13 cellular contexts compared by ENCODE assay signal in genomic region chr14:29810657-29811056, GRCh38.
DNase-seq lines count a peak whose midpoint lies in the region; ATAC-seq and TF ChIP-seq lines count a peak whose summit lies in the region.
"Had no signal": no experiment of that assay in that cellular context is flagged by ENCODE, and none has a peak within 500 bp of the region (broad histone marks: within the 10 kb centered on the region; RNA-seq: fewer than 3 reads in every experiment).

No MANE protein-coding gene starts in this region.

- no peaks in the 10 kb centered on the region for H3K9me3 Mint-ChIP-seq in MCF 10A (ENCODE audit: unreplicated experiment)

- ATAC-seq in upper lobe of right lung = peak; percentile 36
- ATAC-seq in SK-N-SH treated with all-trans-retinoic acid at 6 μM for 48 hours = no peak
- ATAC-seq in HG03039 (IDR thresholded peaks at IDR 0.05; ENCODE audit: unreplicated experiment) = no peak
- ATAC-seq in HG03135 (IDR thresholded peaks at IDR 0.05; ENCODE audit: unreplicated experiment) = no peak
- ATAC-seq: stimulated activated effector memory CD8-positive, alpha-beta T cell treated with anti-CD3 and anti-CD28 coated beads, Interleukin-12 subunit alpha, Interleukin-12 subunit beta, amount 100 ng/mL, for 72 hours had no signal

- no peaks in the 10 kb centered on the region for H3K36me3 ChIP-seq in breast epithelium
- H3K36me3 ChIP-seq in upper lobe of right lung = no peaks in the 10 kb centered on the region

- TF ChIP-seq POLR2A in breast epithelium (IDR thresholded peaks at IDR 0.05) = no peak

- H3K27ac ChIP-seq in breast epithelium = no peak overlapping the region
- no peak overlapping the region for H3K27ac ChIP-seq in upper lobe of right lung
- H3K27ac ChIP-seq: epithelial cell of prostate had no signal

- H3K27me3 ChIP-seq in breast epithelium (no peaks in the 10 kb centered on the region), upper lobe of right lung (no peaks in the 10 kb centered on the region)

- H3K4me3 ChIP-seq in breast epithelium (no peak overlapping the region), upper lobe of right lung (no peak overlapping the region)

- no peaks in the 10 kb centered on the region for H3K27me3 Mint-ChIP-seq in MCF 10A (ENCODE audit: insufficient read depth, unreplicated experiment)

- H3K4me1 Mint-ChIP-seq in MCF 10A (ENCODE audit: insufficient read depth, unreplicated experiment) = peaks cover 18% of the 10 kb centered on the region
- H3K4me1 Mint-ChIP-seq: stimulated activated effector memory CD8-positive, alpha-beta T cell treated with anti-CD3 and anti-CD28 coated beads, Interleukin-12 subunit alpha, Interleukin-12 subunit beta, amount 100 ng/mL, for 72 hours had no signal

- CTCF ChIA-PET in MCF 10A (lab: Yijun Ruan, JAX) = interaction anchor here (0.7 to 0.8 kb wide), 2 partner anchors 13 to 268 kb away, joined by 3 to 4 read pairs; no protein-coding TSS in a partner anchor

- no peak overlapping the region for H3K4me3 Mint-ChIP-seq in MCF 10A (ENCODE audit: unreplicated experiment)
- H3K4me3 Mint-ChIP-seq: mesothelial cell of epicardium; stimulated activated effector memory CD8-positive, alpha-beta T cell treated with anti-CD3 and anti-CD28 coated beads, Interleukin-12 subunit alpha, Interleukin-12 subunit beta, amount 100 ng/mL, for 72 hours had no signal

- POLR2A ChIA-PET in MCF 10A (lab: Yijun Ruan, JAX) = interaction anchor here (0.6 kb wide), 1 partner anchor 46 kb away, joined by 3 read pairs; no protein-coding TSS in a partner anchor

- peaks cover 0 to 4% of the 10 kb centered on the region in 2 donors for H3K4me1 ChIP-seq in breast epithelium
- peaks cover 13% of the 10 kb centered on the region for H3K4me1 ChIP-seq in upper lobe of right lung

- TF ChIP-seq CTCF in MCF 10A (IDR thresholded peaks at IDR 0.05; ENCODE audit: unreplicated experiment) (no peak), breast epithelium (IDR thresholded peaks at IDR 0.05) (no peak), upper lobe of right lung (IDR thresholded peaks at IDR 0.05) (no peak)

- DNase-seq in MCF 10A (ENCODE audit: unreplicated experiment) = peak; percentile 83
- no peak for DNase-seq in breast epithelium (ENCODE audit: low spot score in 2 of 2)
- peak; percentile 77 for DNase-seq in NCI-H2107 (lab: John Stamatoyannopoulos, UW)
- DNase-seq in cerebellum (ENCODE audit: low spot score) = peak; percentile 39
- DNase-seq in upper lobe of right lung = no peak
- DNase-seq: GF-D8, T-helper 1 cell had no signal

- intact Hi-C loops in MCF 10A (cut with micrococcal nuclease) = no loop called here
- intact Hi-C loops in breast epithelium (cut with DNase I; ENCODE audit: low total_unique reads) = no loop called here
- intact Hi-C loops in upper lobe of right lung (cut with DNase I) = no loop called here

- no peaks in the 10 kb centered on the region for H3K36me3 Mint-ChIP-seq in MCF 10A (ENCODE audit: insufficient read depth, unreplicated experiment)
- H3K36me3 Mint-ChIP-seq: stimulated activated effector memory CD8-positive, alpha-beta T cell treated with anti-CD3 and anti-CD28 coated beads, Interleukin-12 subunit alpha, Interleukin-12 subunit beta, amount 100 ng/mL, for 72 hours had no signal

- BruUV-seq in MCF 10A (replicated peaks; lab: Mats Ljungman, UMichigan) = no TSS peak

- H3K9me3 ChIP-seq in breast epithelium (no peaks in the 10 kb centered on the region), upper lobe of right lung (no peaks in the 10 kb centered on the region)

- no peak overlapping the region for H3K27ac Mint-ChIP-seq in MCF 10A (ENCODE audit: low read depth, unreplicated experiment)
- H3K27ac Mint-ChIP-seq: mesothelial cell of epicardium; stimulated activated effector memory CD8-positive, alpha-beta T cell treated with anti-CD3 and anti-CD28 coated beads, Interleukin-12 subunit alpha, Interleukin-12 subunit beta, amount 100 ng/mL, for 72 hours had no signal

TF ChIP-seq in SK-N-SH treated with all-trans-retinoic acid at 6 μM for 48 hours, 23 proteins besides CTCF, POLR2A, EP300 and RAD21:
- no peak for TF ChIP-seq ZFP3 (CRISPR knock-in tag; IDR thresholded peaks at IDR 0.05)
- no peak for TF ChIP-seq ZC3H10 (CRISPR knock-in tag; IDR thresholded peaks at IDR 0.05)
- no peak for TF ChIP-seq ZNF8 (CRISPR knock-in tag; IDR thresholded peaks at IDR 0.05)
- no peak for TF ChIP-seq ISL1 (CRISPR knock-in tag; IDR thresholded peaks at IDR 0.05)
- TF ChIP-seq POU6F1 (CRISPR knock-in tag; IDR thresholded peaks at IDR 0.05; ENCODE audit: borderline replicate concordance, low read depth) = no peak
- no peak for TF ChIP-seq SNAI2 (CRISPR knock-in tag; IDR thresholded peaks at IDR 0.05)
- no peak for TF ChIP-seq RARB (CRISPR knock-in tag; IDR thresholded peaks at IDR 0.05)
- TF ChIP-seq ARNTL (CRISPR knock-in tag; IDR thresholded peaks at IDR 0.05; ENCODE audit: borderline replicate concordance, low read depth) = no peak
TF ChIP-seq in SK-N-SH treated with all-trans-retinoic acid at 6 μM for 48 hours: peak in this region for 0.

Comparison
In these comparisons a context has a peak if more than half of its experiments do, and no peak if none do; other contexts are left out.
1. DNase-seq: peak in MCF 10A (single experiment), NCI-H2107 (single experiment) and cerebellum (single experiment); none in breast epithelium (0 of 2) and upper lobe of right lung (single experiment).